In the genomic region with DNA sequence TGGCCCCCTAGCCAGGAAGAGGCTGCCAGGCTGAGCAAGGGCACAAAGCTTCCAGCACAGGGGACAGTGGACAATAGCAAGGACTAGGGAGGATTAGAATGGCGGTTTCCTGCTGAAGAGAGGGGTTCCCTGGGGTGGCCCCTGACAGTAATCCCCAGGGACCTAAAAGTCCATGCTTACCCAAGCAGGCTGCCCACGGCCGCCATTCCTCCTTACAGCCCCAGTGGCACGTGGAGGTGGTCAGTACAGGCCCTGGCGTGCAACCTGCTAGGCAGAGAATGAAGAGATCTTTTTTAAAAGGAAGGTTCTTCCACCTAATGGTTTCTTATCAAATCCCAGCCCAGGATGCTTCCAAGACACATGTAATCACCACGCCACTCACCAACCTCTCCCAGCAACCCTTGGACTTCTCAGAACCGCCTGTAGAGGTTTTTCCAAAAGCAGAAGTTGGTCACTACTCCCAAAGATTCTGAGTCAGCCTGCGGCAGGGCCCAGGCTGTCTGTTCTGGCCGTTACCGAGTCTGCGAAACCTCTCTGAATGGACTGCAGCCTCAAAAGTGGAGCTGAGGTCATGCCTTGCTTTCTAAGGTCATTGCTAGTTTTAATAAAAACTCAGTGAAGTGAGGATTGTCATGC, we compare ENCODE assay signal across 9 cellular contexts. TPM values are rescaled to one million over a fixed set of nuclear protein-coding genes. Genes with fewer than 3 reads are reported as not detected.
A peak's percentile ranks its signal among the peaks of the same experiment; 100 is the strongest.
DNase-seq lines count a peak whose midpoint lies in the region; ATAC-seq and TF ChIP-seq lines count a peak whose summit lies in the region.
"Had no signal": no experiment of that assay in that cellular context is flagged by ENCODE, and none has a peak within 500 bp of the region (broad histone marks: within the 10 kb centered on the region; RNA-seq: fewer than 3 reads in every experiment).

No MANE protein-coding gene starts in this region.

- TF ChIP-seq POLR2A in erythroblast (IDR thresholded peaks at IDR 0.05; ENCODE audit: low read length): no peak

- no peak for TF ChIP-seq CTCF in WTC11 (IDR thresholded peaks at IDR 0.05)

- H3K9me3 Mint-ChIP-seq in WTC11: no peaks in the 10 kb centered on the region
- no peaks in the 10 kb centered on the region for H3K9me3 Mint-ChIP-seq in stimulated activated naive CD8-positive, alpha-beta T cell treated with anti-CD3 and anti-CD28 coated beads, Interleukin-15, amount 100 ng/mL, for 72 hours

- peaks cover 17% of the 10 kb centered on the region for H3K4me1 Mint-ChIP-seq in WTC11
- H3K4me1 Mint-ChIP-seq in stimulated activated naive CD8-positive, alpha-beta T cell treated with anti-CD3 and anti-CD28 coated beads, Interleukin-15, amount 100 ng/mL, for 72 hours: peaks cover 53% of the 10 kb centered on the region

- POLR2A ChIA-PET in WTC11 (lab: Charles Lee): no interaction called here

- H3K4me3 Mint-ChIP-seq in WTC11: peak overlapping the region; percentile 89
- H3K4me3 Mint-ChIP-seq in stimulated activated naive CD8-positive, alpha-beta T cell treated with anti-CD3 and anti-CD28 coated beads, Interleukin-15, amount 100 ng/mL, for 72 hours: peak overlapping the region; percentile 93 to 96

- peaks cover 13% of the 10 kb centered on the region for H3K36me3 Mint-ChIP-seq in WTC11

- peak overlapping the region; percentile 36 for H3K27ac Mint-ChIP-seq in WTC11
- peak overlapping the region; percentile 97 to 98 for H3K27ac Mint-ChIP-seq in stimulated activated naive CD8-positive, alpha-beta T cell treated with anti-CD3 and anti-CD28 coated beads, Interleukin-15, amount 100 ng/mL, for 72 hours

- peak; percentile 36 for DNase-seq in SIG-M5 treated with dmso at 0.1 percent for 504 hours (lab: John Stamatoyannopoulos, UW; ENCODE audit: unreplicated experiment)
- DNase-seq in SIG-M5 (lab: John Stamatoyannopoulos, UW): no peak
- no peak for DNase-seq in WTC11 (ENCODE audit: low spot score)
- DNase-seq in stimulated activated naive CD8-positive, alpha-beta T cell treated with anti-CD3 and anti-CD28 coated beads, Interleukin-15, amount 100 ng/mL, for 72 hours: no peak
- DNase-seq in erythroblast (lab: John Stamatoyannopoulos, UW): no peak
- DNase-seq: foreskin melanocyte had no signal

- CTCF ChIA-PET in WTC11 (lab: Charles Lee): no interaction called here

- peaks cover 26% of the 10 kb centered on the region for H3K27me3 Mint-ChIP-seq in WTC11 (ENCODE audit: low read depth)
- H3K27me3 Mint-ChIP-seq in stimulated activated naive CD8-positive, alpha-beta T cell treated with anti-CD3 and anti-CD28 coated beads, Interleukin-15, amount 100 ng/mL, for 72 hours: no peaks in the 10 kb centered on the region

- ATAC-seq in WTC11 (no peak), HG02973 (IDR thresholded peaks at IDR 0.05; ENCODE audit: unreplicated experiment) (no peak), HG03521 (IDR thresholded peaks at IDR 0.05; ENCODE audit: unreplicated experiment) (no peak)
- no peak for ATAC-seq in stimulated activated naive CD8-positive, alpha-beta T cell treated with anti-CD3 and anti-CD28 coated beads, Interleukin-15, amount 100 ng/mL, for 72 hours

- H3K4me3 ChIP-seq in iPS-11a (ENCODE audit: low read depth, low read length): peak overlapping the region; percentile 97

TF ChIP-seq in WTC11, 78 proteins besides CTCF, POLR2A, EP300 and RAD21 (continues in another document):
- TF ChIP-seq, protein P1, sequence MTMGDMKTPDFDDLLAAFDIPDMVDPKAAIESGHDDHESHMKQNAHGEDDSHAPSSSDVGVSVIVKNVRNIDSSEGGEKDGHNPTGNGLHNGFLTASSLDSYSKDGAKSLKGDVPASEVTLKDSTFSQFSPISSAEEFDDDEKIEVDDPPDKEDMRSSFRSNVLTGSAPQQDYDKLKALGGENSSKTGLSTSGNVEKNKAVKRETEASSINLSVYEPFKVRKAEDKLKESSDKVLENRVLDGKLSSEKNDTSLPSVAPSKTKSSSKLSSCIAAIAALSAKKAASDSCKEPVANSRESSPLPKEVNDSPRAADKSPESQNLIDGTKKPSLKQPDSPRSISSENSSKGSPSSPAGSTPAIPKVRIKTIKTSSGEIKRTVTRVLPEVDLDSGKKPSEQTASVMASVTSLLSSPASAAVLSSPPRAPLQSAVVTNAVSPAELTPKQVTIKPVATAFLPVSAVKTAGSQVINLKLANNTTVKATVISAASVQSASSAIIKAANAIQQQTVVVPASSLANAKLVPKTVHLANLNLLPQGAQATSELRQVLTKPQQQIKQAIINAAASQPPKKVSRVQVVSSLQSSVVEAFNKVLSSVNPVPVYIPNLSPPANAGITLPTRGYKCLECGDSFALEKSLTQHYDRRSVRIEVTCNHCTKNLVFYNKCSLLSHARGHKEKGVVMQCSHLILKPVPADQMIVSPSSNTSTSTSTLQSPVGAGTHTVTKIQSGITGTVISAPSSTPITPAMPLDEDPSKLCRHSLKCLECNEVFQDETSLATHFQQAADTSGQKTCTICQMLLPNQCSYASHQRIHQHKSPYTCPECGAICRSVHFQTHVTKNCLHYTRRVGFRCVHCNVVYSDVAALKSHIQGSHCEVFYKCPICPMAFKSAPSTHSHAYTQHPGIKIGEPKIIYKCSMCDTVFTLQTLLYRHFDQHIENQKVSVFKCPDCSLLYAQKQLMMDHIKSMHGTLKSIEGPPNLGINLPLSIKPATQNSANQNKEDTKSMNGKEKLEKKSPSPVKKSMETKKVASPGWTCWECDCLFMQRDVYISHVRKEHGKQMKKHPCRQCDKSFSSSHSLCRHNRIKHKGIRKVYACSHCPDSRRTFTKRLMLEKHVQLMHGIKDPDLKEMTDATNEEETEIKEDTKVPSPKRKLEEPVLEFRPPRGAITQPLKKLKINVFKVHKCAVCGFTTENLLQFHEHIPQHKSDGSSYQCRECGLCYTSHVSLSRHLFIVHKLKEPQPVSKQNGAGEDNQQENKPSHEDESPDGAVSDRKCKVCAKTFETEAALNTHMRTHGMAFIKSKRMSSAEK (CRISPR knock-in tag; IDR thresholded peaks at IDR 0.05; ENCODE audit: borderline replicate concordance): no peak
- TF ChIP-seq FOXK1 (CRISPR knock-in tag; IDR thresholded peaks at IDR 0.05) (no peak), GTF2I (CRISPR knock-in tag; conservative IDR thresholded peaks at IDR 0.05) (no peak), IRF2 (CRISPR knock-in tag; IDR thresholded peaks at IDR 0.05; ENCODE audit: borderline replicate concordance, low read depth) (no peak), TEAD1 (CRISPR knock-in tag; IDR thresholded peaks at IDR 0.05) (no peak), FOXJ3 (CRISPR knock-in tag; IDR thresholded peaks at IDR 0.05; ENCODE audit: borderline replicate concordance) (no peak), RORB (CRISPR knock-in tag; IDR thresholded peaks at IDR 0.05) (no peak), ZNF416 (CRISPR knock-in tag; IDR thresholded peaks at IDR 0.05) (no peak), TEAD4 (CRISPR knock-in tag; IDR thresholded peaks at IDR 0.05) (no peak), NFE2L1 (CRISPR knock-in tag; IDR thresholded peaks at IDR 0.05) (no peak), MXD4 (CRISPR knock-in tag; IDR thresholded peaks at IDR 0.05; ENCODE audit: borderline replicate concordance) (no peak), SMAD4 (CRISPR knock-in tag; IDR thresholded peaks at IDR 0.05) (no peak), NFYB (CRISPR knock-in tag; conservative IDR thresholded peaks at IDR 0.05; ENCODE audit: low read depth) (no peak)
- TF ChIP-seq, protein P2, sequence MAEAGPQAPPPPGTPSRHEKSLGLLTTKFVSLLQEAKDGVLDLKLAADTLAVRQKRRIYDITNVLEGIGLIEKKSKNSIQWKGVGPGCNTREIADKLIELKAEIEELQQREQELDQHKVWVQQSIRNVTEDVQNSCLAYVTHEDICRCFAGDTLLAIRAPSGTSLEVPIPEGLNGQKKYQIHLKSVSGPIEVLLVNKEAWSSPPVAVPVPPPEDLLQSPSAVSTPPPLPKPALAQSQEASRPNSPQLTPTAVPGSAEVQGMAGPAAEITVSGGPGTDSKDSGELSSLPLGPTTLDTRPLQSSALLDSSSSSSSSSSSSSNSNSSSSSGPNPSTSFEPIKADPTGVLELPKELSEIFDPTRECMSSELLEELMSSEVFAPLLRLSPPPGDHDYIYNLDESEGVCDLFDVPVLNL (CRISPR knock-in tag; IDR thresholded peaks at IDR 0.05; ENCODE audit: borderline replicate concordance, low read depth): no peak
- TF ChIP-seq, protein P3, sequence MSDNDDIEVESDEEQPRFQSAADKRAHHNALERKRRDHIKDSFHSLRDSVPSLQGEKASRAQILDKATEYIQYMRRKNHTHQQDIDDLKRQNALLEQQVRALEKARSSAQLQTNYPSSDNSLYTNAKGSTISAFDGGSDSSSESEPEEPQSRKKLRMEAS (CRISPR knock-in tag; IDR thresholded peaks at IDR 0.05): no peak
- TF ChIP-seq, protein P4, sequence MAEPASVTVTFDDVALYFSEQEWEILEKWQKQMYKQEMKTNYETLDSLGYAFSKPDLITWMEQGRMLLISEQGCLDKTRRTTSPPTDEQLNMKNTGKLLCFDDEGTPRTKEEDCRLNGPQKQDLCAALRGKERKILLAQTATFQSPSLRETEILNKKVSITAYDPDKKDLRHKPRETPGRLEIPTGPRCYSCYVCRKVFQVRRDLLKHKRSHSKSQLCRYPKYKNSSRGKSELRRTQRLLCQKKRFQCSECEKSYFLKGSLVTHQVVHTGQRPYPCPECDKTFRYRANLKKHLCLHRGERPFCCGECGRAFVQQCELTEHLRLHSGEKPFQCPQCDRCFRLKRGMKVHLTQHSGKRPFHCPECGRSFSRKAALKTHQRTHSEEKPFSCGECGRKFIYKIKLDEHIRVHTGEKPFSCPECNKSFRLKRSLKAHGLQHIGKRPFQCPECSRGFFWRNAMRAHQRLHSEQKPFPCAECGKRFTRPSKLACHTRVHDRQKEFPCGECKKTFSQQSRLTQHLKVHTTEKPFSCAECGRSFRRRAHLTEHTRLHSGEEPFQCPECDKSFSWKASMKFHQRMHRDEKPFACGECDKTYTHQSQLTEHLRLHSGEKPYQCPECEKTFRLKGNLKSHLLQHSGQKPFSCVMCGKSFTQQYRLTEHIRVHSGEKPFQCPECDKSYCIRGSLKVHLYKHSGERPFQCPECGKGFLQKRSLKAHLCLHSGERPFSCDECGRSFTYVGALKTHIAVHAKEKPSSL (CRISPR knock-in tag; conservative IDR thresholded peaks at IDR 0.05): no peak
- TF ChIP-seq, protein P5, sequence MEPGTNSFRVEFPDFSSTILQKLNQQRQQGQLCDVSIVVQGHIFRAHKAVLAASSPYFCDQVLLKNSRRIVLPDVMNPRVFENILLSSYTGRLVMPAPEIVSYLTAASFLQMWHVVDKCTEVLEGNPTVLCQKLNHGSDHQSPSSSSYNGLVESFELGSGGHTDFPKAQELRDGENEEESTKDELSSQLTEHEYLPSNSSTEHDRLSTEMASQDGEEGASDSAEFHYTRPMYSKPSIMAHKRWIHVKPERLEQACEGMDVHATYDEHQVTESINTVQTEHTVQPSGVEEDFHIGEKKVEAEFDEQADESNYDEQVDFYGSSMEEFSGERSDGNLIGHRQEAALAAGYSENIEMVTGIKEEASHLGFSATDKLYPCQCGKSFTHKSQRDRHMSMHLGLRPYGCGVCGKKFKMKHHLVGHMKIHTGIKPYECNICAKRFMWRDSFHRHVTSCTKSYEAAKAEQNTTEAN (CRISPR knock-in tag; IDR thresholded peaks at IDR 0.05): no peak

RNA-seq across cellular contexts. Expression of a gene that starts 0.9 kb away (rescaled TPM):
- total RNA-seq in WTC11 (2021): 65.8 to 70.5 TPM (median 66.9 TPM) in 3 replicates

RNA-seq across cellular contexts. Expression of a gene that starts 5.0 kb away (rescaled TPM):
- 30.0 to 33.8 TPM (median 30.7 TPM) in 3 replicates for total RNA-seq in WTC11 (2021)

RNA-seq across cellular contexts. Expression of a gene that starts 25.7 kb away (rescaled TPM):
- total RNA-seq in WTC11 (2021): 295 to 330 TPM (median 300 TPM) in 3 replicates

RNA-seq across cellular contexts. Expression of a gene that starts 31.9 kb away (rescaled TPM):
- total RNA-seq in WTC11 (2021): 110 to 112 TPM (median 111 TPM) in 3 replicates

RNA-seq across cellular contexts. Expression of a gene that starts 41.6 kb away (rescaled TPM):
- 0.72 to 1.2 TPM (median 0.87 TPM) in 3 replicates for total RNA-seq in WTC11 (2021)
